Comparison of ENCODE assay signal across 8 cellular contexts in genomic region chr11:12195773-12196172, GRCh38.
A peak's percentile ranks its signal among the peaks of the same experiment; 100 is the strongest.
DNase-seq lines count a peak whose midpoint lies in the region; ATAC-seq and TF ChIP-seq lines count a peak whose summit lies in the region.

No MANE protein-coding gene starts in this region.

- no peak overlapping the region for H3K27ac ChIP-seq in colonic mucosa

- no peaks in the 10 kb centered on the region for H3K36me3 ChIP-seq in colonic mucosa

- H3K9me3 ChIP-seq in colonic mucosa, result no peaks in the 10 kb centered on the region

- H3K27me3 ChIP-seq in colonic mucosa, result no peaks in the 10 kb centered on the region

- H3K4me3 Mint-ChIP-seq in activated T-helper 1 cell treated with anti-CD3 and anti-CD28 coated beads, Interleukin-12 subunit alpha, Interleukin-12 subunit beta, Interleukin-2, Interleukin-4 antibody, amounts not matched to agents 30 ng/mL and 10 ng/mL and 1 ng/mL, durations not matched to agents 14 hours and 24 hours and 36 hours, result peak overlapping the region; percentile 97

- H3K9me3 Mint-ChIP-seq in activated T-helper 1 cell treated with anti-CD3 and anti-CD28 coated beads, Interleukin-12 subunit alpha, Interleukin-12 subunit beta, Interleukin-2, Interleukin-4 antibody, amounts not matched to agents 30 ng/mL and 10 ng/mL and 1 ng/mL, durations not matched to agents 14 hours and 24 hours and 36 hours, result no peaks in the 10 kb centered on the region

- H3K4me1 ChIP-seq in colonic mucosa, result peaks cover 5% of the 10 kb centered on the region

- H3K4me1 Mint-ChIP-seq in activated T-helper 1 cell treated with anti-CD3 and anti-CD28 coated beads, Interleukin-12 subunit alpha, Interleukin-12 subunit beta, Interleukin-2, Interleukin-4 antibody, amounts not matched to agents 30 ng/mL and 10 ng/mL and 1 ng/mL, durations not matched to agents 14 hours and 24 hours and 36 hours (ENCODE audit: low read depth), result peaks cover 69% of the 10 kb centered on the region

- H3K9ac ChIP-seq in colonic mucosa (ENCODE audit: low read depth in 2 of 2, low read length in 2 of 2), result no peak overlapping the region

- no peaks in the 10 kb centered on the region for H3K27me3 Mint-ChIP-seq in activated T-helper 1 cell treated with anti-CD3 and anti-CD28 coated beads, Interleukin-12 subunit alpha, Interleukin-12 subunit beta, Interleukin-2, Interleukin-4 antibody, amounts not matched to agents 30 ng/mL and 10 ng/mL and 1 ng/mL, durations not matched to agents 14 hours and 24 hours and 36 hours (ENCODE audit: insufficient read depth)

- intact Hi-C loops in activated T-helper 1 cell treated with anti-CD3 and anti-CD28 coated beads, Interleukin-12 subunit alpha, Interleukin-12 subunit beta, Interleukin-2, Interleukin-4 antibody, amounts not matched to agents 30 ng/mL and 10 ng/mL and 1 ng/mL, durations not matched to agents 14 hours and 24 hours and 36 hours (cut with micrococcal nuclease), result loop anchor here (1.0 to 5.0 kb wide), 6 partner anchors 12 to 353 kb away; partner anchors contain the start of genes MICAL2 and USP47
- intact Hi-C loops in colonic mucosa (cut with DNase I), result no loop called here

- no peak for TF ChIP-seq CTCF in colonic mucosa (IDR thresholded peaks at IDR 0.05)

- DNase-seq in activated T-helper 1 cell treated with anti-CD3 and anti-CD28 coated beads, Interleukin-12 subunit alpha, Interleukin-12 subunit beta, Interleukin-2, Interleukin-4 antibody, amounts not matched to agents 30 ng/mL and 10 ng/mL and 1 ng/mL, durations not matched to agents 14 hours and 24 hours and 36 hours (ENCODE audit: low spot score), result peak; percentile 62
- DNase-seq in stimulated activated CD4-positive, alpha-beta T cell treated with anti-CD3 and anti-CD28 coated beads, Interleukin-4, amount 100 ng/mL, for 24 hours, result peak; percentile 59
- DNase-seq in colonic mucosa, result no peak
- no peak for DNase-seq in cerebellar nuclear complex (lab: John Stamatoyannopoulos, UW)
- no peak for DNase-seq in NCI-H2227 treated with DMSO at 0.1 percent for 48 hours (lab: John Stamatoyannopoulos, UW)
- DNase-seq in DMS79 (lab: John Stamatoyannopoulos, UW), result no peak

- H3K27ac Mint-ChIP-seq in activated T-helper 1 cell treated with anti-CD3 and anti-CD28 coated beads, Interleukin-12 subunit alpha, Interleukin-12 subunit beta, Interleukin-2, Interleukin-4 antibody, amounts not matched to agents 30 ng/mL and 10 ng/mL and 1 ng/mL, durations not matched to agents 14 hours and 24 hours and 36 hours, result peak overlapping the region; percentile 96

- no peak overlapping the region for H3K4me3 ChIP-seq in colonic mucosa

- ATAC-seq in GM19455 (IDR thresholded peaks at IDR 0.05; ENCODE audit: unreplicated experiment) (peak; percentile 72), HG03354 (IDR thresholded peaks at IDR 0.05; ENCODE audit: poor library complexity, severe bottlenecking, unreplicated experiment) (peak; percentile 76)

- H3K36me3 Mint-ChIP-seq in activated T-helper 1 cell treated with anti-CD3 and anti-CD28 coated beads, Interleukin-12 subunit alpha, Interleukin-12 subunit beta, Interleukin-2, Interleukin-4 antibody, amounts not matched to agents 30 ng/mL and 10 ng/mL and 1 ng/mL, durations not matched to agents 14 hours and 24 hours and 36 hours (ENCODE audit: low read depth), result peaks cover 66% of the 10 kb centered on the region

Comparison
In these comparisons a context has a peak if more than half of its experiments do, and no peak if none do; other contexts are left out.
1. DNase-seq: peak in activated T-helper 1 cell treated with anti-CD3 and anti-CD28 coated beads, Interleukin-12 subunit alpha, Interleukin-12 subunit beta, Interleukin-2, Interleukin-4 antibody, amounts not matched to agents 30 ng/mL and 10 ng/mL and 1 ng/mL, durations not matched to agents 14 hours and 24 hours and 36 hours (single experiment) and stimulated activated CD4-positive, alpha-beta T cell treated with anti-CD3 and anti-CD28 coated beads, Interleukin-4, amount 100 ng/mL, for 24 hours (single experiment); none in colonic mucosa (single experiment), cerebellar nuclear complex (0 of 2), NCI-H2227 treated with DMSO at 0.1 percent for 48 hours (single experiment) and DMS79 (single experiment).